In genomic region chr12:69779928-69780327, GRCh38 we compare ENCODE assay signal across 8 cellular contexts. TPM values are rescaled to one million over a fixed set of nuclear protein-coding genes. Genes with fewer than 3 reads are reported as not detected.
DNase-seq lines count a peak whose midpoint lies in the region; ATAC-seq and TF ChIP-seq lines count a peak whose summit lies in the region.

No MANE protein-coding gene starts in this region.

- no peak overlapping the region for H3K9ac ChIP-seq in HUES6 (ENCODE audit: low read length)

- no peak for TF ChIP-seq POLR2A in adrenal gland (IDR thresholded peaks at IDR 0.05)

- WGBS in adrenal gland, 4 donors: 64 to 77% (median 69%) methylated on average over 7 of the region's 7 CpGs

- H3K27me3 ChIP-seq in HUES6 (ENCODE audit: control insufficient read depth, insufficient read depth, low read length): no peaks in the 10 kb centered on the region
- no peaks in the 10 kb centered on the region for H3K27me3 ChIP-seq in adrenal gland
- no peaks in the 10 kb centered on the region for H3K27me3 ChIP-seq in left lung

- H3K4me3 ChIP-seq in HUES6 (ENCODE audit: low read depth, low read length) (peak overlapping the region; percentile 62), adrenal gland (no peak overlapping the region), left lung (no peak overlapping the region)

- intact Hi-C loops in adrenal gland (cut with DNase I) (loop anchor here in 1 of 2 donors (5.0 kb wide), 1 partner anchor 97 kb away; no protein-coding TSS in a partner anchor), left lung (cut with DNase I) (no loop called here)

- peak in 2 of 6 experiments; percentile 20 to 30 for TF ChIP-seq CTCF in adrenal gland (IDR thresholded peaks at IDR 0.05)
- no peak for TF ChIP-seq CTCF in left lung (IDR thresholded peaks at IDR 0.05)

- H3K36me3 ChIP-seq in HUES6 (ENCODE audit: control insufficient read depth, insufficient read depth, low read length) (peaks cover 7% of the 10 kb centered on the region), adrenal gland (replicated peaks in 1 of 2) (no peaks in the 10 kb centered on the region), left lung (peaks cover 0 to 9% of the 10 kb centered on the region in 2 donors)

- H3K4me1 ChIP-seq in HUES6 (ENCODE audit: control insufficient read depth, insufficient read depth, low read length) (no peaks in the 10 kb centered on the region), adrenal gland (replicated peaks in 1 of 2) (no peaks in the 10 kb centered on the region), left lung (no peaks in the 10 kb centered on the region)

- DNase-seq in EH (ENCODE audit: low read depth): peak; percentile 30
- peak in 4 of 7 donors; percentile 16 to 37 (median 28) for DNase-seq in adrenal gland
- no peak for DNase-seq in left lung
- no peak for DNase-seq in DMS79 (lab: John Stamatoyannopoulos, UW)

- H3K9me3 ChIP-seq in HUES6 (ENCODE audit: control insufficient read depth, insufficient read depth, low read depth, low read length) (no peaks in the 10 kb centered on the region; the same call in 1 of the 2 replicates), adrenal gland (replicated peaks in 1 of 3) (no peaks in the 10 kb centered on the region), left lung (peaks cover 0 to 7% of the 10 kb centered on the region in 2 donors)

- H3K27ac ChIP-seq in HUES6 (ENCODE audit: low read depth, low read length): no peak overlapping the region
- H3K27ac ChIP-seq in adrenal gland: no peak overlapping the region
- no peak overlapping the region for H3K27ac ChIP-seq in left lung

- ATAC-seq in left lung: peak; percentile 43
- no peak for ATAC-seq in GM19035 (IDR thresholded peaks at IDR 0.05; ENCODE audit: unreplicated experiment)
- ATAC-seq in HG03139 (IDR thresholded peaks at IDR 0.05; ENCODE audit: unreplicated experiment): no peak
- ATAC-seq in HG03045 (IDR thresholded peaks at IDR 0.05; ENCODE audit: unreplicated experiment): no peak

RNA-seq across cellular contexts. Expression of gene RAB3IP, which starts 41.3 kb away (rescaled TPM):
- 10 to 100 TPM; 18.4 to 47.9 (median 29.4) TPM for total RNA-seq in adrenal gland
- 10 to 100 TPM; 15.4 to 61.9 (median 24.5) TPM for polyA plus RNA-seq in adrenal gland
- 10 to 100 TPM; 29.5 to 34.6 TPM for total RNA-seq in left lung

RNA-seq across cellular contexts. Expression of gene MYRFL, which starts 45.1 kb away (rescaled TPM):
- under 1 TPM; 0.07 to 0.42 (median 0.27) TPM for total RNA-seq in adrenal gland
- polyA plus RNA-seq in adrenal gland: under 1 TPM; 0.27 to 0.97 (median 0.91) TPM
- under 1 TPM; 0.17 to 0.58 TPM for total RNA-seq in left lung

Comparison
In these comparisons a context has a peak if more than half of its experiments do, and no peak if none do; other contexts are left out.
1. DNase-seq: peak in EH (single experiment) and adrenal gland (4 of 7); none in left lung (0 of 2) and DMS79 (single experiment).